In genomic region chr7:56046728-56047445, GRCh38 we compare ENCODE assay signal across 9 cellular contexts. TPM values are rescaled to one million over a fixed set of nuclear protein-coding genes. Genes with fewer than 3 reads are reported as not detected.
A peak's percentile ranks its signal among the peaks of the same experiment; 100 is the strongest.
DNase-seq lines count a peak whose midpoint lies in the region; ATAC-seq and TF ChIP-seq lines count a peak whose summit lies in the region.
"Had no signal": no experiment of that assay in that cellular context is flagged by ENCODE, and none has a peak within 500 bp of the region (broad histone marks: within the 10 kb centered on the region; RNA-seq: fewer than 3 reads in every experiment).

No MANE protein-coding gene starts in this region.

- DNase-seq in GM04503 (ENCODE audit: low read depth) (peak; percentile 87), amniotic epithelial cell (ENCODE audit: low read depth) (peak; percentile 99), glomerular endothelial cell (ENCODE audit: extremely low read depth, low read depth, low spot score) (peak; percentile 89), sigmoid colon (no peak), COR-L47 (lab: John Stamatoyannopoulos, UW) (no peak), T-helper 9 cell (no peak)
- no peak for DNase-seq in activated naive CD4-positive, alpha-beta T cell treated with Interleukin-2 at 50 U/mL for 16 hours

- peak overlapping the region; percentile 38 to 97 (median 81) for H3K27ac ChIP-seq in sigmoid colon

- peak in 1 of 4 donors; percentile 10 for TF ChIP-seq EP300 in sigmoid colon (IDR thresholded peaks at IDR 0.05)

- intact Hi-C loops in sigmoid colon (cut with DNase I): no loop called here

- ATAC-seq in HG03045 (IDR thresholded peaks at IDR 0.05; ENCODE audit: unreplicated experiment): no peak

- H3K4me3 ChIP-seq in sigmoid colon: no peak overlapping the region
- H3K4me3 ChIP-seq: skin epidermis had no signal

- no peaks in the 10 kb centered on the region for H3K27me3 ChIP-seq in sigmoid colon

- no peak for TF ChIP-seq CTCF in sigmoid colon (IDR thresholded peaks at IDR 0.05)

- H3K9me3 ChIP-seq in sigmoid colon: no peaks in the 10 kb centered on the region

- no peak for TF ChIP-seq POLR2A in sigmoid colon (IDR thresholded peaks at IDR 0.05)

- WGBS in sigmoid colon, 2 donors: 17 to 55% methylated on average over 5 of the region's 5 CpGs

- peaks cover 0 to 4% (median 0%) of the 10 kb centered on the region in 4 donors for H3K36me3 ChIP-seq in sigmoid colon

- peaks cover 0 to 49% (median 43%) of the 10 kb centered on the region in 4 donors for H3K4me1 ChIP-seq in sigmoid colon

RNA-seq across cellular contexts. Expression of gene PSPH, which starts 4.4 kb away (rescaled TPM):
- total RNA-seq in glomerular endothelial cell: 30.1 and 35.1 TPM in 2 replicates
- 10 to 100 TPM in 2 of 4 donors, 1 to 10 TPM in 2; 7.2 to 18.8 (median 9.9) TPM for total RNA-seq in sigmoid colon
- 10 to 100 TPM in 1 of 3 donors, 1 to 10 TPM in 2; 7.2 to 15.1 (median 7.2) TPM for polyA plus RNA-seq in sigmoid colon

RNA-seq across cellular contexts. Expression of gene CCT6A, which starts 4.7 kb away (rescaled TPM):
- total RNA-seq in glomerular endothelial cell (120 and 154 TPM in 2 replicates), sigmoid colon (10 to 100 TPM; 67.0 to 93.1 (median 88.5) TPM)
- polyA plus RNA-seq in sigmoid colon: 100 to 1,000 TPM in 1 of 3 donors, 10 to 100 TPM in 2; 52.9 to 114 (median 72.4) TPM

RNA-seq across cellular contexts. Expression of gene SUMF2, which starts 17.2 kb away (rescaled TPM):
- total RNA-seq in glomerular endothelial cell: 102 and 108 TPM in 2 replicates
- 100 to 1,000 TPM in 2 of 4 donors, 10 to 100 TPM in 2; 87.5 to 107 (median 96.3) TPM for total RNA-seq in sigmoid colon
- 10 to 100 TPM; 24.6 to 93.4 (median 38.8) TPM for polyA plus RNA-seq in sigmoid colon

RNA-seq across cellular contexts. Expression of gene PHKG1, which starts 45.9 kb away (rescaled TPM):
- total RNA-seq in glomerular endothelial cell (0.10 and 0.35 TPM in 2 replicates), sigmoid colon (10 to 100 TPM in 1 of 4 donors, 1 to 10 TPM in 3; 3.2 to 18.7 (median 5.6) TPM)
- 1 to 10 TPM in 1 of 3 donors, under 1 TPM in 1, not detected in 1; 0.60 to 3.8 TPM for polyA plus RNA-seq in sigmoid colon

RNA-seq across cellular contexts. Expression of gene CHCHD2, which starts 59.4 kb away (rescaled TPM):
- total RNA-seq in glomerular endothelial cell: 395 and 453 TPM in 2 replicates
- total RNA-seq in sigmoid colon: 100 to 1,000 TPM; 315 to 508 (median 451) TPM
- 100 to 1,000 TPM; 636 to 769 (median 665) TPM for polyA plus RNA-seq in sigmoid colon

Comparison
In these comparisons a context has a peak if more than half of its experiments do, and no peak if none do; other contexts are left out.
1. DNase-seq: peak in GM04503 (single experiment), amniotic epithelial cell (single experiment) and glomerular endothelial cell (single experiment); none in sigmoid colon (single experiment), activated naive CD4-positive, alpha-beta T cell treated with Interleukin-2 at 50 U/mL for 16 hours (single experiment), COR-L47 (single experiment) and T-helper 9 cell (single experiment).